In genomic region chr15:62639432-62639831, GRCh38 we compare ENCODE assay signal across 16 cellular contexts.
DNase-seq lines count a peak whose midpoint lies in the region; ATAC-seq and TF ChIP-seq lines count a peak whose summit lies in the region.
"Had no signal": no experiment of that assay in that cellular context is flagged by ENCODE, and none has a peak within 500 bp of the region (broad histone marks: within the 10 kb centered on the region; RNA-seq: fewer than 3 reads in every experiment).

No MANE protein-coding gene starts in this region.

- no peaks in the 10 kb centered on the region for H3K36me3 ChIP-seq in left ventricle myocardium inferior
- no peaks in the 10 kb centered on the region for H3K36me3 ChIP-seq in trophoblast cell (ENCODE audit: control insufficient read depth in 1 of 2, insufficient read depth in 2 of 2, low read length in 2 of 2)
- no peaks in the 10 kb centered on the region for H3K36me3 ChIP-seq in mesendoderm (ENCODE audit: control insufficient read depth, insufficient read depth, low read length)
- H3K36me3 ChIP-seq: BLaER1, HAP-1 had no signal

- H3K79me2 ChIP-seq in trophoblast cell (ENCODE audit: control insufficient read depth, insufficient read depth, low read length, poor library complexity) (peaks cover 4% of the 10 kb centered on the region), mesendoderm (ENCODE audit: control insufficient read depth, insufficient read depth, low read length) (no peaks in the 10 kb centered on the region)

- H3K9me3 ChIP-seq in left ventricle myocardium inferior (replicated peaks) (no peaks in the 10 kb centered on the region), trophoblast cell (ENCODE audit: insufficient read depth, low read depth, low read length) (no peaks in the 10 kb centered on the region)
- H3K9me3 ChIP-seq: BLaER1, Caco-2, HAP-1 had no signal

- H3K27me3 ChIP-seq in left ventricle myocardium inferior (ENCODE audit: low read depth): no peaks in the 10 kb centered on the region
- no peaks in the 10 kb centered on the region for H3K27me3 ChIP-seq in trophoblast cell (ENCODE audit: insufficient read depth, low read length)
- H3K27me3 ChIP-seq in mesendoderm (ENCODE audit: insufficient read depth, low read length, poor library complexity): no peaks in the 10 kb centered on the region
- H3K27me3 ChIP-seq: BLaER1 had no signal

- H2BK5ac ChIP-seq in trophoblast cell (ENCODE audit: low read depth, low read length, poor library complexity) (no peak overlapping the region), mesendoderm (ENCODE audit: low read length) (no peak overlapping the region)

- no CpG with 5 or more reads among the region's 4 CpGs for WGBS in trophoblast cell (ENCODE audit: extremely low coverage, insufficient coverage, insufficient read length)
- no CpG with 5 or more reads among the region's 4 CpGs for WGBS in mesendoderm (ENCODE audit: extremely low coverage, insufficient coverage, low lambda C conversion rate)

- H3K56ac ChIP-seq in mesendoderm (ENCODE audit: low read length): no peak overlapping the region

- H3K23ac ChIP-seq in trophoblast cell (ENCODE audit: low read length) (no peak overlapping the region), mesendoderm (ENCODE audit: low read length) (no peak overlapping the region)

- no peak overlapping the region for H4K5ac ChIP-seq in mesendoderm (ENCODE audit: low read length)

- peak overlapping the region; percentile 14 for H3K27ac ChIP-seq in left ventricle myocardium inferior (replicated peaks)
- H3K27ac ChIP-seq in trophoblast cell (ENCODE audit: low read depth, low read length): no peak overlapping the region
- H3K27ac ChIP-seq in mesendoderm (ENCODE audit: low read depth, low read length): no peak overlapping the region
- H3K27ac ChIP-seq: BLaER1 had no signal

- peak overlapping the region; percentile 75 for H2BK12ac ChIP-seq in trophoblast cell (ENCODE audit: low read length)

- no peak for TF ChIP-seq CTCF in left ventricle myocardium inferior (IDR thresholded peaks at IDR 0.05; ENCODE audit: borderline replicate concordance)

- no peak overlapping the region for H4K12ac ChIP-seq in trophoblast cell (ENCODE audit: low read depth, low read length)

- peak overlapping the region; percentile 47 for H4K91ac ChIP-seq in trophoblast cell (ENCODE audit: low read depth, low read length)

- peaks cover 20% of the 10 kb centered on the region for H3K4me1 ChIP-seq in left ventricle myocardium inferior
- H3K4me1 ChIP-seq in trophoblast cell (ENCODE audit: control insufficient read depth in 1 of 2, insufficient read depth in 2 of 2, low read length in 2 of 2): peaks cover 8 to 13% of the 10 kb centered on the region in 2 experiments
- peaks cover 12% of the 10 kb centered on the region for H3K4me1 ChIP-seq in mesendoderm (ENCODE audit: control insufficient read depth, low read depth, low read length)

- H3K4me3 ChIP-seq in left ventricle myocardium inferior (no peak overlapping the region), trophoblast cell (ENCODE audit: low read depth, low read length) (no peak overlapping the region), mesendoderm (ENCODE audit: low read length) (no peak overlapping the region)
- H3K4me3 ChIP-seq: BLaER1, HAP-1 had no signal

- no peak overlapping the region for H3K4me2 ChIP-seq in trophoblast cell (ENCODE audit: low read length)
- no peak overlapping the region for H3K4me2 ChIP-seq in mesendoderm (ENCODE audit: low read length)
- H3K4me2 ChIP-seq: BLaER1 had no signal

- ATAC-seq in Right ventricle myocardium inferior (peak; percentile 35), left lobe of liver (no peak), HG02588 (IDR thresholded peaks at IDR 0.05; ENCODE audit: unreplicated experiment) (no peak)
- ATAC-seq: HepG2 had no signal

- no peak overlapping the region for H2BK15ac ChIP-seq in mesendoderm (replicated peaks; ENCODE audit: low read depth)

- intact Hi-C loops in Right ventricle myocardium inferior (cut with DNase I): no loop called here
- intact Hi-C loops in cardiac septum (cut with DNase I): no loop called here
- intact Hi-C loops in left ventricle myocardium inferior (cut with micrococcal nuclease): no loop called here

- H3K14ac ChIP-seq in trophoblast cell (ENCODE audit: low read length): peak overlapping the region; percentile 46

- DNase-seq in Right ventricle myocardium inferior (ENCODE audit: missing footprints) (no peak), cardiac septum (ENCODE audit: low spot score) (no peak), left ventricle myocardium inferior (no peak), trophoblast cell (no peak), left lobe of liver (ENCODE audit: low spot score) (no peak), mesendoderm (no peak)
- DNase-seq: 8988T; AML-193; Caco-2; CD8-positive, alpha-beta memory T cell; DND-41; GDM1 had no signal

- H2AK5ac ChIP-seq in trophoblast cell (ENCODE audit: low read length): no peak overlapping the region
- no peak overlapping the region for H2AK5ac ChIP-seq in mesendoderm (ENCODE audit: low read length)

- H3K9ac ChIP-seq in trophoblast cell (ENCODE audit: low read length) (no peak overlapping the region), mesendoderm (ENCODE audit: low read length) (no peak overlapping the region)
- H3K9ac ChIP-seq: BLaER1 had no signal

- H2BK120ac ChIP-seq in trophoblast cell (ENCODE audit: insufficient read depth, low read length, poor library complexity): peak overlapping the region; percentile 23
- H2BK120ac ChIP-seq in mesendoderm (ENCODE audit: low read depth, low read length): no peak overlapping the region

- H3K4ac ChIP-seq in trophoblast cell (ENCODE audit: low read depth, low read length) (no peak overlapping the region), mesendoderm (ENCODE audit: low read depth, low read length) (no peak overlapping the region)

- peak overlapping the region; percentile 44 for H3K18ac ChIP-seq in trophoblast cell (ENCODE audit: low read length)
- no peak overlapping the region for H3K18ac ChIP-seq in mesendoderm (ENCODE audit: low read length)

- no peak overlapping the region for H2AFZ ChIP-seq in trophoblast cell (ENCODE audit: insufficient read depth, low read length, poor library complexity)

- H4K8ac ChIP-seq in trophoblast cell (ENCODE audit: low read depth, low read length) (no peak overlapping the region), mesendoderm (ENCODE audit: low read depth, low read length) (no peak overlapping the region)

- peaks cover 5% of the 10 kb centered on the region for H3K79me1 ChIP-seq in trophoblast cell (ENCODE audit: low read length)
- H3K79me1 ChIP-seq in mesendoderm (ENCODE audit: low read length): peaks cover 4% of the 10 kb centered on the region
